ENCODE assay signal across 10 cellular contexts in the genomic region with DNA sequence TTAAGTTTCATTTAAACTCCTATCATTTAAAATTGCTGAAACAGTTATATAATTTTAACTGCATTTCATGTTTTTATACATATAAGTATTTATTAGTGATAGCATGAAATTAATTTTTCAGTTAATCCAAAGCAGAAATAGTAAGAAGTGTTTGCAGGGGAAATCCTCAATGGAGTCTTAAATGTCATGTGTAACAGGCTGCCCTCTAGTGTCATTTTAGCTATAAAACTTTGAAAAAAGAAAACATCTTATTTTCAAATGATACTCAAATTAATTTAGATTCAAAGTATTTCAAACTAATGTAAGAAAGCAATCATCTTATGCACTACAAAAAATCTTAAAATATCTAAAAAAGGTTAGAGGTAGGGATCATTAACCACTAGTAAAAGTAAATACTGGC. TPM values are rescaled to one million over a fixed set of nuclear protein-coding genes. Genes with fewer than 3 reads are reported as not detected.
DNase-seq lines count a peak whose midpoint lies in the region; ATAC-seq, FAIRE-seq and TF ChIP-seq lines count a peak whose summit lies in the region.
"Had no signal": no experiment of that assay in that cellular context is flagged by ENCODE, and none has a peak within 500 bp of the region (broad histone marks: within the 10 kb centered on the region; RNA-seq: fewer than 3 reads in every experiment).

No MANE protein-coding gene starts in this region.

- no peaks in the 10 kb centered on the region for H3F3A ChIP-seq in PC-3 (ENCODE audit: low read length, unreplicated experiment)

- no peaks in the 10 kb centered on the region for H3K79me2 ChIP-seq in PC-3 (ENCODE audit: low read length)

- intact Hi-C loops in PC-3 (cut with micrococcal nuclease): loop anchor here (1.0 to 10.0 kb wide), 4 partner anchors 37 to 394 kb away; no protein-coding TSS in a partner anchor

- H3K4me3 ChIP-seq in A549 (no peak overlapping the region), PC-3 (ENCODE audit: low read length) (no peak overlapping the region)

- no peak for TF ChIP-seq POLR2A in A549 (IDR thresholded peaks at IDR 0.05; ENCODE audit: low read length)

- no peaks in the 10 kb centered on the region for H4K20me1 ChIP-seq in PC-3 (ENCODE audit: low read length)

- peak in 1 of 2 experiments; percentile 12 for DNase-seq in A549 (ENCODE audit: low read depth in 1 of 2, low spot score in 1 of 2)
- DNase-seq in PC-3: peak; percentile 35
- peak; percentile 62 for DNase-seq in fibroblast of peridontal ligament (ENCODE audit: extremely low read depth)
- no peak for DNase-seq in epidermal melanocyte (ENCODE audit: insufficient read length, low spot score)
- DNase-seq in activated CD4-positive, alpha-beta T cell treated with anti-CD3 and anti-CD28 coated beads for 4 hours: no peak
- no peak for DNase-seq in stimulated activated naive CD4-positive, alpha-beta T cell treated with Interleukin-2 at 50 U/mL for 16 hours (lab: John Stamatoyannopoulos, UW)
- DNase-seq: activated naive CD8-positive, alpha-beta T cell treated with anti-CD3 and anti-CD28 coated beads, Interleukin-2, amount 10 ng/mL, durations not matched to agents 7 days and 5 days; KG1 had no signal

- ATAC-seq in A549 (no peak), PC-3 (no peak), GM18861 (IDR thresholded peaks at IDR 0.05; ENCODE audit: unreplicated experiment) (no peak)

- TF ChIP-seq EP300 in A549 (IDR thresholded peaks at IDR 0.05): no peak

- H3K36me3 ChIP-seq in PC-3 (ENCODE audit: low read depth, low read length): no peaks in the 10 kb centered on the region

- H3K9me3 ChIP-seq in A549 (no peaks in the 10 kb centered on the region), PC-3 (ENCODE audit: low read length) (no peaks in the 10 kb centered on the region)

- no TSS peak for BruUV-seq in PC-3 (replicated peaks; lab: Mats Ljungman, UMichigan)

- TF ChIP-seq CTCF in A549 (IDR thresholded peaks at IDR 0.05): peak; percentile 48
- 0 out of 3 replicates have a peak, but pooled peaks have one; percentile 19 for TF ChIP-seq CTCF in GM12872 (IDR thresholded peaks at IDR 0.05; ENCODE audit: insufficient read depth, low read depth, low read length)
- peak; percentile 57; the same call in 1 of the 2 replicates for TF ChIP-seq CTCF in PC-3 (conservative IDR thresholded peaks at IDR 0.05; ENCODE audit: low read depth, low read length)

- H2AFZ ChIP-seq in PC-3 (ENCODE audit: low read length): no peak overlapping the region

- H3K4me2 ChIP-seq in A549 (no peak overlapping the region), PC-3 (ENCODE audit: low read length) (no peak overlapping the region)

- no peak overlapping the region for H3K9ac ChIP-seq in PC-3 (ENCODE audit: low read length)

- H3K27ac ChIP-seq in A549 (no peak overlapping the region), PC-3 (ENCODE audit: low read length) (no peak overlapping the region)

- CTCF ChIA-PET in A549 (lab: Yijun Ruan, JAX) (interaction anchor here (0.7 to 2.9 kb wide), 13 partner anchors 9 to 425 kb away, joined by 3 to 8 read pairs (median 4); no protein-coding TSS in a partner anchor), PC-3 (lab: Charles Lee) (interaction anchor here (0.6 to 1.3 kb wide), 5 partner anchors 55 to 393 kb away, joined by 3 to 5 read pairs (median 3); no protein-coding TSS in a partner anchor)

- no peak for FAIRE-seq in A549 (lab: Jason Lieb, UNC)

- POLR2A ChIA-PET in A549 (lab: Yijun Ruan, JAX) (no interaction called here), PC-3 (lab: Charles Lee; ENCODE audit: unreplicated experiment) (interaction anchor here (0.7 kb wide), 1 partner anchor 22 kb away, joined by 4 read pairs; no protein-coding TSS in a partner anchor)

- no peaks in the 10 kb centered on the region for H3K27me3 ChIP-seq in PC-3 (ENCODE audit: low read length)

- H3K4me1 ChIP-seq in A549 (peaks cover 12% of the 10 kb centered on the region; the same call in 2 of the 3 replicates), PC-3 (ENCODE audit: insufficient read depth, low read length) (peaks cover 8% of the 10 kb centered on the region)

- no peaks in the 10 kb centered on the region for H3K9me2 ChIP-seq in PC-3 (replicated peaks; ENCODE audit: low read length)

- peak; percentile 22 to 23; a peak in 2 of 5 replicates for TF ChIP-seq RAD21 in A549 (conservative IDR thresholded peaks at IDR 0.05 in 1 of 2, IDR thresholded peaks at IDR 0.05 in 1 of 2)

TF ChIP-seq in A549, 52 proteins besides CTCF, POLR2A, EP300 and RAD21:
- TF ChIP-seq ELK1 (IDR thresholded peaks at IDR 0.05; ENCODE audit: low read depth, low read length): no peak
- no peak for TF ChIP-seq TP53 (CRISPR knock-in tag; IDR thresholded peaks at IDR 0.05)
- peak; percentile 41 for TF ChIP-seq SMC3 (IDR thresholded peaks at IDR 0.05)

RNA-seq across cellular contexts. Expression of gene TAPT1, which starts 27.1 kb away (rescaled TPM):
- 17.1 and 20.2 TPM in 2 replicates for polyA plus RNA-seq in A549 (2011; rRNA removed)
- 3.6 and 4.8 TPM in 2 replicates for polyA plus RNA-seq in A549 (2012; cell fraction: cytosol; rRNA removed)
- 4.5 and 5.9 TPM in 2 replicates for polyA plus RNA-seq in A549 (2012; cell fraction: nucleus; rRNA removed)
- 11.0 to 13.7 TPM (median 11.5 TPM) in 3 replicates for polyA plus RNA-seq in A549 (2017; fragmentation: RNase III; extraction: RNeasy Plus Mini Kit Qiagen cat#74134 plus additional on column Dnase treatment)
- 12.4 and 18.0 TPM in 2 replicates for polyA minus RNA-seq in A549 (2011; rRNA and poly(A)+ RNA removed)
- total RNA-seq in PC-3 (2014; rRNA removed): 6.0 and 8.7 TPM in 2 replicates

Comparison
In these comparisons a context has a peak if more than half of its experiments do, and no peak if none do; other contexts are left out.
1. DNase-seq: peak in PC-3 (single experiment) and fibroblast of peridontal ligament (single experiment); none in epidermal melanocyte (single experiment), activated CD4-positive, alpha-beta T cell treated with anti-CD3 and anti-CD28 coated beads for 4 hours (0 of 2) and stimulated activated naive CD4-positive, alpha-beta T cell treated with Interleukin-2 at 50 U/mL for 16 hours (single experiment).
2. Peak in every context shown above with its lines, with median percentiles within 50 percentile points of each other: CTCF ChIP-seq.